ENCODE assay signal across 27 cellular contexts in the genomic region with DNA sequence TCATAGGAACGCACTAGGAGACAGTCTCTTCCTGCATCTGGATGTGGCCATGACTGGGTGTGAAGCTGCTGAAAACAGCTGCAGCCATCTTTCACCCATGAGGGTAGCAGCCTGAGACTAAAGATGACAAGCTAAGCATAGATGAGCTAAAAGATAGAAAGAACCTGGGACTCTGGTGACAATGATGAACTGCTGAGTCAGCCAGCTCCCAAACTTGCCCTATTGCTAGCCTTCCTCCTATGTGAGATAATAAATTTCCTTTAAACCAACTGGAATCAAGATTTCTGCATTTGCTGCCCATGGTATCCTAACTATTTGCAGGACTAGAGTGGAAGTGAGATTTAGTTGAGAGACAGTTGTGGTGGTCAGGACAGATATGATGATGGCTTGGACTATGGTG.
"Had no signal": no experiment of that assay in that cellular context is flagged by ENCODE, and none has a peak within 500 bp of the region (broad histone marks: within the 10 kb centered on the region; RNA-seq: fewer than 3 reads in every experiment).

No MANE protein-coding gene starts in this region.

- H3K27me3 ChIP-seq: dorsolateral prefrontal cortex, esophagus squamous epithelium, gastrocnemius medialis, heart right ventricle had no signal

- H3K4me1 ChIP-seq: esophagus squamous epithelium, gastrocnemius medialis, lower lobe of right lung had no signal

- FAIRE-seq: colon, endometrium, kidney had no signal

- H3K36me3 ChIP-seq: esophagus squamous epithelium, gastrocnemius medialis, heart right ventricle, left ventricle myocardium inferior, lower lobe of right lung had no signal

- ATAC-seq: esophagus mucosa, gastrocnemius medialis, heart right ventricle, lower lobe of right lung, mucosa of descending colon had no signal

- H3K9me3 ChIP-seq: gastrocnemius medialis had no signal

- H3K27ac ChIP-seq: coronary artery, dorsolateral prefrontal cortex, epithelial cell of prostate, esophagus squamous epithelium, gastrocnemius medialis, heart right ventricle, left ventricle myocardium inferior, lower lobe of right lung had no signal

- H3K4me3 ChIP-seq: coronary artery, dorsolateral prefrontal cortex, esophagus squamous epithelium, gastrocnemius medialis, heart right ventricle, left ventricle myocardium inferior, lower lobe of right lung, mucosa of descending colon had no signal

- DNase-seq: dermis blood vessel endothelial cell; dorsolateral prefrontal cortex; effector CD4-positive, alpha-beta T cell; effector memory CD4-positive, alpha-beta T cell; erythroblast; esophagus squamous epithelium; foreskin fibroblast; foreskin melanocyte; gastrocnemius medialis; glutamatergic neuron; head of caudate nucleus; heart right ventricle; hypothalamus; immature natural killer cell; islet precursor cell; kidney; left colon; left ventricle myocardium inferior; lower lobe of right lung; mesenchymal stem cell; mucosa of descending colon; naive B cell had no signal
